In the genomic region with DNA sequence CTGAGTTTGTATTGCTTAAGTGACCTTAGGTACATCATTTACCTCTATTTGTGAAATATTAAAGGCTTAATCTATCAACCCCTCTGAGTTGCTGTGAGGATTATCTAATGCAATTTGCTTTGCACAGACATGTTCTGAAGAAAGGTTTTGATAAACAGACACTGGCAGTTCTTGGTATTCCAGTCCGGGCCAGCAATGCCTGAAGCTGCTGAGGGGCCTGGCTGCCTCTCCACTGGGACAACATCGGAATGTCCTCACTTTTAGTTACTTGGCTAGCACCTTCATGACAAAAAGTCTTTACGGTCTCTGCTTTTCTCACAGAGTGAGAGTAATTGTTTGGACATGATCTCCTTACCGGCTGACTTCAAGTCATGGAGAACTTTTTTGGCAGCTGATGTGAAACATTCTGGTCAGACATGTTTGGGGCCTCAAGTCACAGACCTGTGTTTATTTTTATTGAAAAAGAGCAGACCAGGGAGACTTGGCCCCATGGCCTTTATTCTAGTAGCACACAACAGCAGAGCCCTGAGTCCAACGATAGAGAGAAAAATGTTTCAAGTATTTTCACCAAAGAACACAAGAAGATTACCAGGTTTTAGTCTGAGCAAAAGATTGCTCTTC, we compare ENCODE assay signal across 13 cellular contexts.
DNase-seq lines count a peak whose midpoint lies in the region; ATAC-seq and TF ChIP-seq lines count a peak whose summit lies in the region.
"Had no signal": no experiment of that assay in that cellular context is flagged by ENCODE, and none has a peak within 500 bp of the region (broad histone marks: within the 10 kb centered on the region; RNA-seq: fewer than 3 reads in every experiment).

No MANE protein-coding gene starts in this region.

- no peak overlapping the region for H2BK15ac ChIP-seq in neuronal stem cell (ENCODE audit: low read length)

- H3K4me2 ChIP-seq in mammary epithelial cell (ENCODE audit: insufficient read depth, low read depth, low read length) (no peak overlapping the region), neuronal stem cell (ENCODE audit: insufficient read depth, low read length, poor library complexity, severe bottlenecking) (no peak overlapping the region)
- H3K4me2 ChIP-seq: BLaER1 treated with 17β-estradiol and CSF1 and Interleukin-3, amounts not matched to agents 10 nM and 100 nM had no signal

- ATAC-seq in foreskin keratinocyte: no peak

- TF ChIP-seq EP300 in suprapubic skin (IDR thresholded peaks at IDR 0.05): no peak

- H3K9ac ChIP-seq in mammary epithelial cell (ENCODE audit: insufficient read depth, low read length) (no peak overlapping the region), neuronal stem cell (ENCODE audit: low read depth, low read length, poor library complexity) (no peak overlapping the region)
- H3K9ac ChIP-seq: BLaER1 treated with 17β-estradiol and CSF1 and Interleukin-3, amounts not matched to agents 10 nM and 100 nM; GM23248 had no signal

- no peak for TF ChIP-seq CTCF in mammary epithelial cell (conservative IDR thresholded peaks at IDR 0.05 in 1 of 2, IDR thresholded peaks at IDR 0.05 in 1 of 2; ENCODE audit: extremely low read depth in 1 of 2, insufficient read depth in 1 of 2, low read depth in 1 of 2, low read length in 2 of 2)
- no peak for TF ChIP-seq CTCF in foreskin keratinocyte (conservative IDR thresholded peaks at IDR 0.05)
- TF ChIP-seq CTCF in suprapubic skin (IDR thresholded peaks at IDR 0.05): no peak
- TF ChIP-seq CTCF in WERI-Rb-1 (IDR thresholded peaks at IDR 0.05; ENCODE audit: low read depth, low read length): no peak

- no peak overlapping the region for H2AK5ac ChIP-seq in neuronal stem cell (ENCODE audit: low read depth, low read length)

- H3K4me3 ChIP-seq in mammary epithelial cell (replicated peaks in 1 of 3; ENCODE audit: insufficient read depth in 1 of 3, low read depth in 2 of 3, low read length in 3 of 3) (no peak overlapping the region), neuronal stem cell (ENCODE audit: low read length in 2 of 2) (no peak overlapping the region), suprapubic skin (no peak overlapping the region), WERI-Rb-1 (ENCODE audit: low read depth, low read length) (no peak overlapping the region)
- H3K4me3 ChIP-seq: BLaER1 treated with 17β-estradiol and CSF1 and Interleukin-3, amounts not matched to agents 10 nM and 100 nM; GM23248 had no signal

- H2BK5ac ChIP-seq in neuronal stem cell (ENCODE audit: low read length): no peak overlapping the region

- no peak for TF ChIP-seq POLR2A in suprapubic skin (IDR thresholded peaks at IDR 0.05)

- intact Hi-C loops in mammary epithelial cell (cut with micrococcal nuclease): no loop called here

- CTCF ChIA-PET in mammary epithelial cell (lab: Charles Lee; ENCODE audit: low non-redundant PET): no interaction called here

- no peak for DNase-seq in mammary epithelial cell
- DNase-seq in foreskin keratinocyte: peak; percentile 12 to 41
- DNase-seq in neuronal stem cell (ENCODE audit: low spot score): no peak
- no peak for DNase-seq in suprapubic skin (ENCODE audit: low spot score in 2 of 2)
- DNase-seq in DMS79 treated with DMSO at 0.1 percent for 48 hours (lab: John Stamatoyannopoulos, UW): no peak
- no peak for DNase-seq in NCI-H2227 treated with DMSO at 0.1 percent for 48 hours (lab: John Stamatoyannopoulos, UW)
- no peak for DNase-seq in WERI-Rb-1
- DNase-seq: ACHN; CD4-positive, CD25-positive, alpha-beta regulatory T cell; DMS53; GM23248; H7 had no signal

- H3K27me3 ChIP-seq in mammary epithelial cell (ENCODE audit: insufficient read depth, low read length): no peaks in the 10 kb centered on the region
- H3K27me3 ChIP-seq in foreskin keratinocyte: no peaks in the 10 kb centered on the region
- H3K27me3 ChIP-seq in neuronal stem cell (ENCODE audit: control insufficient read depth in 3 of 3, insufficient read depth in 3 of 3, low read depth in 1 of 3, low read length in 3 of 3): no peaks in the 10 kb centered on the region
- no peaks in the 10 kb centered on the region for H3K27me3 ChIP-seq in suprapubic skin
- no peaks in the 10 kb centered on the region for H3K27me3 ChIP-seq in WERI-Rb-1 (ENCODE audit: insufficient read depth, low read depth, severe bottlenecking)
- H3K27me3 ChIP-seq: BLaER1 treated with 17β-estradiol and CSF1 and Interleukin-3, amounts not matched to agents 10 nM and 100 nM had no signal

- H3K14ac ChIP-seq in neuronal stem cell (ENCODE audit: low read length): no peak overlapping the region

- H2BK12ac ChIP-seq in neuronal stem cell (ENCODE audit: low read length): no peak overlapping the region

- 5% methylated on average over 5 of the region's 5 CpGs for WGBS in mammary epithelial cell (ENCODE audit: low coverage, missing lambda C conversion rate)
- no CpG with 5 or more reads among the region's 5 CpGs for WGBS in neuronal stem cell (ENCODE audit: extremely low coverage in 2 of 2, insufficient read length in 2 of 2, insufficient replicate concordance in 1 of 2), 2 donors
- 45% methylated on average over 5 of the region's 5 CpGs for WGBS in suprapubic skin

- no peaks in the 10 kb centered on the region for H3K79me2 ChIP-seq in mammary epithelial cell (ENCODE audit: insufficient read depth, low read length)

- no peak overlapping the region for H2BK120ac ChIP-seq in neuronal stem cell (ENCODE audit: low read depth, low read length)

- H4K8ac ChIP-seq in neuronal stem cell (ENCODE audit: low read depth, low read length): no peak overlapping the region

- no peak overlapping the region for H3K23ac ChIP-seq in neuronal stem cell (ENCODE audit: low read depth, low read length, poor library complexity)

- H3K79me1 ChIP-seq in neuronal stem cell (ENCODE audit: low read depth, low read length): no peaks in the 10 kb centered on the region

- no TSS peak for BruUV-seq in mammary epithelial cell (replicated peaks; lab: Mats Ljungman, UMichigan)

- no peak overlapping the region for H3K4ac ChIP-seq in neuronal stem cell (ENCODE audit: low read length)

- H3K27ac ChIP-seq in mammary epithelial cell (ENCODE audit: insufficient read depth, low read depth, low read length) (no peak overlapping the region), foreskin keratinocyte (no peak overlapping the region), neuronal stem cell (replicated peaks; ENCODE audit: low read length) (no peak overlapping the region), suprapubic skin (peak overlapping the region; percentile 26), WERI-Rb-1 (no peak overlapping the region)
- H3K27ac ChIP-seq: BLaER1 treated with 17β-estradiol and CSF1 and Interleukin-3, amounts not matched to agents 10 nM and 100 nM; GM23248 had no signal

- H3K4me1 ChIP-seq in mammary epithelial cell (ENCODE audit: insufficient read depth, low read length) (no peaks in the 10 kb centered on the region), foreskin keratinocyte (no peaks in the 10 kb centered on the region), neuronal stem cell (ENCODE audit: control insufficient read depth in 2 of 2, insufficient read depth in 1 of 2, low read depth in 1 of 2, low read length in 2 of 2) (no peaks in the 10 kb centered on the region), suprapubic skin (peaks cover 3% of the 10 kb centered on the region)
- H3K4me1 ChIP-seq: BLaER1 treated with 17β-estradiol and CSF1 and Interleukin-3, amounts not matched to agents 10 nM and 100 nM had no signal

- H3K9me3 ChIP-seq in mammary epithelial cell (replicated peaks; ENCODE audit: insufficient read depth, low read length) (no peaks in the 10 kb centered on the region), neuronal stem cell (replicated peaks in 1 of 2; ENCODE audit: control insufficient read depth in 2 of 2, insufficient read depth in 1 of 2, low read depth in 1 of 2, low read length in 2 of 2) (no peaks in the 10 kb centered on the region), suprapubic skin (no peaks in the 10 kb centered on the region), WERI-Rb-1 (ENCODE audit: severe bottlenecking) (no peaks in the 10 kb centered on the region)

- no peaks in the 10 kb centered on the region for H4K20me1 ChIP-seq in mammary epithelial cell (ENCODE audit: insufficient read depth, low read length)
- H4K20me1 ChIP-seq: BLaER1 treated with 17β-estradiol and CSF1 and Interleukin-3, amounts not matched to agents 10 nM and 100 nM had no signal

- H3K18ac ChIP-seq in neuronal stem cell (ENCODE audit: low read length): no peak overlapping the region

- no peak overlapping the region for H4K91ac ChIP-seq in neuronal stem cell (ENCODE audit: low read depth, low read length, poor library complexity)

- in situ Hi-C loops in mammary epithelial cell (cut with MboI; ENCODE audit: low sequenced_read_pairs in 2 of 2): no loop called here

- dilution Hi-C loops in mammary epithelial cell (cut with HindIII; ENCODE audit: low sequenced_read_pairs): no loop called here

- H3K36me3 ChIP-seq in mammary epithelial cell (ENCODE audit: insufficient read depth, low read length): no peaks in the 10 kb centered on the region
- H3K36me3 ChIP-seq in neuronal stem cell (replicated peaks in 1 of 2; ENCODE audit: control insufficient read depth in 2 of 2, insufficient read depth in 2 of 2, low read length in 2 of 2): no peaks in the 10 kb centered on the region
- no peaks in the 10 kb centered on the region for H3K36me3 ChIP-seq in suprapubic skin
- H3K36me3 ChIP-seq in WERI-Rb-1: no peaks in the 10 kb centered on the region
- H3K36me3 ChIP-seq: BLaER1 treated with 17β-estradiol and CSF1 and Interleukin-3, amounts not matched to agents 10 nM and 100 nM had no signal

- peak overlapping the region; percentile 38 for H2AFZ ChIP-seq in mammary epithelial cell (ENCODE audit: low read depth, low read length)
- H2AFZ ChIP-seq in neuronal stem cell (ENCODE audit: low read length): peak overlapping the region; percentile 23
- H2AFZ ChIP-seq: GM23248 had no signal

Comparison
In these comparisons a context has a peak if more than half of its experiments do, and no peak if none do; other contexts are left out.
1. DNase-seq: peak in foreskin keratinocyte (2 of 2); none in mammary epithelial cell (single experiment), neuronal stem cell (single experiment), suprapubic skin (0 of 2), DMS79 treated with DMSO at 0.1 percent for 48 hours (single experiment), NCI-H2227 treated with DMSO at 0.1 percent for 48 hours (single experiment) and WERI-Rb-1 (single experiment).